1 cellular context compared by ENCODE assay signal in genomic region chr16:12147681-12148479, GRCh38.
TF ChIP-seq lines count a peak whose summit lies in the region.

No MANE protein-coding gene starts in this region.

TF ChIP-seq in GM23338, 12 proteins besides CTCF, POLR2A, EP300 and RAD21:
- TF ChIP-seq ZNF462 (CRISPR knock-in tag; IDR thresholded peaks at IDR 0.05) (peak; percentile 72; the same call in 1 of the 2 replicates), EZH2 (IDR thresholded peaks at IDR 0.05; ENCODE audit: low read depth, unreplicated experiment) (no peak), ZNF114 (CRISPR knock-in tag; IDR thresholded peaks at IDR 0.05) (peak; percentile 55; the same call in 1 of the 2 replicates)
